ENCODE assay signal across 9 cellular contexts in the genomic region with DNA sequence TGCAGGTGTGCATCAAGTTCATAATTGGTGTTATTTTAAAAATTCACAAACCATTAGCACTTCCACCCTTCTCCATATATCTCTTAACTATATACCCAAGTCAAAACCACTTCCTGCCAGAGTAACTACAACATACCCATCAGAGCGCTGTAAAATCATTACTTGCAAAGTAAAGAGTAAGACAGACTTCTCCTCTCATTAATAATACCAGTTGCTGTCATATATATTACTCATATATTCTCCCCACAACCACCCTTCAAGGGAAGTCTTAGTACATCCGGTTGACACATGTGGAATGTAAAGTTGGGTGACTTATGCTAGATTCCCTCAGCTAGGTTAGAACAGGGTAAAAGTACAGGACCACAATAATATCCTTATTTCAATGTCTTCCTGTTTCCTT. TPM values are rescaled to one million over a fixed set of nuclear protein-coding genes. Genes with fewer than 3 reads are reported as not detected.
DNase-seq lines count a peak whose midpoint lies in the region; ATAC-seq, FAIRE-seq and TF ChIP-seq lines count a peak whose summit lies in the region.
"Had no signal": no experiment of that assay in that cellular context is flagged by ENCODE, and none has a peak within 500 bp of the region (broad histone marks: within the 10 kb centered on the region; RNA-seq: fewer than 3 reads in every experiment).

No MANE protein-coding gene starts in this region.

- H3K27ac Mint-ChIP-seq in chondrocyte (ENCODE audit: unreplicated experiment) = peak overlapping the region; percentile 0

- H3K9me3 Mint-ChIP-seq in chondrocyte (ENCODE audit: low read depth) = no peaks in the 10 kb centered on the region

- peaks cover 5% of the 10 kb centered on the region for H3K27me3 Mint-ChIP-seq in chondrocyte (ENCODE audit: low read depth)

- no peak overlapping the region for H3K4me3 Mint-ChIP-seq in chondrocyte (ENCODE audit: unreplicated experiment)

- H3K79me2 ChIP-seq in MM.1S (ENCODE audit: low read length) = no peaks in the 10 kb centered on the region

- no peak overlapping the region for H3K27ac ChIP-seq in MM.1S (ENCODE audit: low read length)
- no peak overlapping the region for H3K27ac ChIP-seq in dorsolateral prefrontal cortex
- H3K27ac ChIP-seq in right atrium auricular region = no peak overlapping the region

- no peak overlapping the region for H3K9ac ChIP-seq in MM.1S (ENCODE audit: low read length)

- peak; percentile 70 for ATAC-seq in GM18499 (IDR thresholded peaks at IDR 0.05; ENCODE audit: insufficient read depth, unreplicated experiment)

- H3K4me2 ChIP-seq in MM.1S (ENCODE audit: low read depth, low read length) = peak overlapping the region; percentile 8; the same call in 1 of the 2 replicates

- H3K4me1 Mint-ChIP-seq in chondrocyte (ENCODE audit: low read depth) = peaks cover 13% of the 10 kb centered on the region

- peak; percentile 10 for DNase-seq in H54 (ENCODE audit: insufficient read length, low spot score)
- peak; percentile 76 for DNase-seq in MM.1S
- DNase-seq in chondrocyte (ENCODE audit: low spot score) = no peak
- no peak for DNase-seq in NCI-H526 treated with DMSO at 0.1 percent for 48 hours (lab: John Stamatoyannopoulos, UW)
- DNase-seq in dorsolateral prefrontal cortex = no peak
- DNase-seq in NCI-H2196 (lab: John Stamatoyannopoulos, UW; ENCODE audit: unreplicated experiment) = no peak
- no peak for DNase-seq in right atrium auricular region (ENCODE audit: low spot score)
- DNase-seq: NCI-H345 had no signal

- H3K9me3 ChIP-seq in MM.1S (replicated peaks; ENCODE audit: insufficient read depth, low read length) = no peaks in the 10 kb centered on the region
- no peaks in the 10 kb centered on the region for H3K9me3 ChIP-seq in right atrium auricular region

- H3K27me3 ChIP-seq in MM.1S (replicated peaks; ENCODE audit: insufficient read depth, low read length) (no peaks in the 10 kb centered on the region), dorsolateral prefrontal cortex (peaks cover 0 to 13% (median 0%) of the 10 kb centered on the region in 45 donors), right atrium auricular region (no peaks in the 10 kb centered on the region)

- no peaks in the 10 kb centered on the region for H3K9me2 ChIP-seq in MM.1S (replicated peaks; ENCODE audit: insufficient read depth, low read length)

- H2AFZ ChIP-seq in MM.1S (ENCODE audit: low read length) = no peak overlapping the region

- H3K36me3 ChIP-seq in MM.1S (replicated peaks; ENCODE audit: insufficient read depth, low read length) = no peaks in the 10 kb centered on the region
- no peaks in the 10 kb centered on the region for H3K36me3 ChIP-seq in right atrium auricular region

- intact Hi-C loops in dorsolateral prefrontal cortex (cut with DNase I) = no loop called here

- no peaks in the 10 kb centered on the region for H3K36me3 Mint-ChIP-seq in chondrocyte (ENCODE audit: low read depth)

- no peak overlapping the region for H3K4me3 ChIP-seq in MM.1S (ENCODE audit: low read length)
- H3K4me3 ChIP-seq in dorsolateral prefrontal cortex = no peak overlapping the region
- H3K4me3 ChIP-seq in right atrium auricular region = no peak overlapping the region

- peak; percentile 64 for FAIRE-seq in H54 (lab: Jason Lieb, UNC)

- peaks cover 14% of the 10 kb centered on the region for H3F3A ChIP-seq in MM.1S (ENCODE audit: insufficient read depth, low read length)

- peaks cover 16% of the 10 kb centered on the region for H3K4me1 ChIP-seq in MM.1S (ENCODE audit: low read length)
- peaks cover 0 to 6% of the 10 kb centered on the region in 2 donors for H3K4me1 ChIP-seq in right atrium auricular region

- no peaks in the 10 kb centered on the region for H4K20me1 ChIP-seq in MM.1S (ENCODE audit: insufficient read depth, low read length)

- TF ChIP-seq CTCF in MM.1S (IDR thresholded peaks at IDR 0.05; ENCODE audit: low read length) (no peak), chondrocyte (IDR thresholded peaks at IDR 0.05) (no peak), dorsolateral prefrontal cortex (IDR thresholded peaks at IDR 0.05 in 54 of 56, conservative IDR thresholded peaks at IDR 0.05 in 2 of 56; ENCODE audit: low read depth in 1 of 56, partially characterized antibody in 56 of 56) (no peak), right atrium auricular region (IDR thresholded peaks at IDR 0.05) (no peak)

- no peak for TF ChIP-seq POLR2A in H54 (IDR thresholded peaks at IDR 0.05; ENCODE audit: low read depth, low read length)

RNA-seq across cellular contexts. Expression of gene TERC, which starts 5.6 kb away (rescaled TPM):
- total RNA-seq in chondrocyte (0.99 to 1.4 TPM in 2 of 3 replicates, not detected in the other), dorsolateral prefrontal cortex (10 to 100 TPM in 10 of 120 experiments, 1 to 10 TPM in 68, not detected in 42; 1.6 to 15.3 (median 4.5) TPM), right atrium auricular region (10 to 100 TPM; 53.6 to 61.6 TPM)

RNA-seq across cellular contexts. Expression of gene ACTRT3, which starts 10.1 kb away (rescaled TPM):
- total RNA-seq in chondrocyte = 3.6 to 5.7 TPM (median 4.6 TPM) in 3 replicates
- 10 to 100 TPM in 3 of 120 experiments, 1 to 10 TPM in 111, under 1 TPM in 6; 0.67 to 18.0 (median 2.1) TPM for total RNA-seq in dorsolateral prefrontal cortex
- total RNA-seq in right atrium auricular region = 1 to 10 TPM in 1 of 2 donors, under 1 TPM in 1; 0.30 to 1.4 TPM

RNA-seq across cellular contexts. Expression of gene MYNN, which starts 13.9 kb away (rescaled TPM):
- total RNA-seq in chondrocyte (12.2 to 16.5 TPM (median 14.3 TPM) in 3 replicates), dorsolateral prefrontal cortex (10 to 100 TPM in 118 of 120 experiments, 1 to 10 TPM in 2; 9.5 to 20.4 (median 13.4) TPM), right atrium auricular region (10 to 100 TPM; 10.2 to 11.2 TPM)

RNA-seq across cellular contexts. Expression of gene LRRIQ4, which starts 53.4 kb away (rescaled TPM):
- total RNA-seq in chondrocyte (not detected in 3 replicates), dorsolateral prefrontal cortex (1 to 10 TPM in 17 of 120 experiments, under 1 TPM in 83, not detected in 20; 0.23 to 1.8 (median 0.58) TPM), right atrium auricular region (under 1 TPM in 1 of 2 donors, not detected in 1; 0.43 TPM)

RNA-seq across cellular contexts. Expression of gene LRRC34, which starts 53.4 kb away (rescaled TPM):
- 1.5 to 2.2 TPM (median 1.9 TPM) in 3 replicates for total RNA-seq in chondrocyte
- total RNA-seq in dorsolateral prefrontal cortex = 10 to 100 TPM in 85 of 120 experiments, 1 to 10 TPM in 35; 4.9 to 20.1 (median 11.4) TPM
- total RNA-seq in right atrium auricular region = 1 to 10 TPM; 2.9 to 3.3 TPM

Comparison
In these comparisons a context has a peak if more than half of its experiments do, and no peak if none do; other contexts are left out.
1. DNase-seq: peak in H54 (single experiment) and MM.1S (single experiment); none in chondrocyte (single experiment), NCI-H526 treated with DMSO at 0.1 percent for 48 hours (single experiment), dorsolateral prefrontal cortex (0 of 10), NCI-H2196 (single experiment) and right atrium auricular region (single experiment).